12 cellular contexts compared by ENCODE assay signal in genomic region chr7:69434350-69434749, GRCh38.
DNase-seq lines count a peak whose midpoint lies in the region; ATAC-seq and TF ChIP-seq lines count a peak whose summit lies in the region.
"Had no signal": no experiment of that assay in that cellular context is flagged by ENCODE, and none has a peak within 500 bp of the region (broad histone marks: within the 10 kb centered on the region; RNA-seq: fewer than 3 reads in every experiment).

No MANE protein-coding gene starts in this region.

- no peaks in the 10 kb centered on the region for H3K9me3 ChIP-seq in CD4-positive, alpha-beta memory T cell (ENCODE audit: control insufficient read depth in 1 of 2, low read length in 2 of 2)

- H3K4me3 Mint-ChIP-seq in CD4-positive, alpha-beta memory T cell, result no peak overlapping the region
- H3K4me3 Mint-ChIP-seq: naive thymus-derived CD4-positive, alpha-beta T cell had no signal

- H3K27me3 ChIP-seq in GM06990 (replicated peaks; ENCODE audit: control insufficient read depth, insufficient read depth, low read length), result no peaks in the 10 kb centered on the region; the same call in 1 of the 2 replicates
- no peaks in the 10 kb centered on the region for H3K27me3 ChIP-seq in CD4-positive, alpha-beta memory T cell (ENCODE audit: insufficient read depth, low read length)

- H3K4me1 ChIP-seq in CD4-positive, alpha-beta memory T cell (ENCODE audit: insufficient read depth, low read length), result no peaks in the 10 kb centered on the region

- no peak overlapping the region for H3K4me3 ChIP-seq in GM06990 (replicated peaks; ENCODE audit: low read depth, low read length)
- H3K4me3 ChIP-seq in CD4-positive, alpha-beta memory T cell (ENCODE audit: low read length in 2 of 2), result no peak overlapping the region

- H3K9me3 Mint-ChIP-seq in CD4-positive, alpha-beta memory T cell, result peaks cover 2 to 19% (median 10%) of the 10 kb centered on the region in 8 donors

- peak; percentile 45 for DNase-seq in GM06990 (ENCODE audit: extremely low read depth, insufficient read length)
- DNase-seq in M059J (ENCODE audit: low read depth), result peak; percentile 90
- DNase-seq in dedifferentiated amniotic fluid mesenchymal stem cell (ENCODE audit: extremely low spot score), result peak; percentile 34
- no peak for DNase-seq in CD4-positive, alpha-beta memory T cell
- no peak for DNase-seq in COLO668 (lab: John Stamatoyannopoulos, UW; ENCODE audit: unreplicated experiment)
- DNase-seq in inferior parietal cortex (ENCODE audit: extremely low spot score), result no peak
- DNase-seq: activated naive CD4-positive, alpha-beta T cell; anterior cingulate cortex; naive thymus-derived CD4-positive, alpha-beta T cell; NCI-H1694 treated with DMSO at 0.1 percent for 48 hours had no signal

- H3K27me3 Mint-ChIP-seq in CD4-positive, alpha-beta memory T cell, result peaks cover 0 to 4% of the 10 kb centered on the region in 2 donors

- intact Hi-C loops in CD4-positive, alpha-beta memory T cell (cut with micrococcal nuclease), result no loop called here

- POLR2A ChIA-PET in CD4-positive, alpha-beta memory T cell (lab: Charles Lee; ENCODE audit: partially characterized antibody), result no interaction called here

- H3K36me3 Mint-ChIP-seq in CD4-positive, alpha-beta memory T cell, result no peaks in the 10 kb centered on the region

- H3K27ac ChIP-seq in CD4-positive, alpha-beta memory T cell (ENCODE audit: low read depth, low read length), result no peak overlapping the region

- CTCF ChIA-PET in CD4-positive, alpha-beta memory T cell (lab: Charles Lee; ENCODE audit: partially characterized antibody), result no interaction called here

- H3K4me1 Mint-ChIP-seq in CD4-positive, alpha-beta memory T cell, result peaks cover 0 to 2% (median 0%) of the 10 kb centered on the region in 4 donors

- H3K36me3 ChIP-seq in GM06990 (ENCODE audit: control insufficient read depth, insufficient read depth, low read length), result no peaks in the 10 kb centered on the region
- no peaks in the 10 kb centered on the region for H3K36me3 ChIP-seq in CD4-positive, alpha-beta memory T cell (ENCODE audit: insufficient read depth, low read length)

- no peak for TF ChIP-seq CTCF in GM06990 (IDR thresholded peaks at IDR 0.05; ENCODE audit: insufficient read depth, low read length, poor library complexity, severe bottlenecking)

- H3K27ac Mint-ChIP-seq in CD4-positive, alpha-beta memory T cell, result peak overlapping the region in 1 of 7 donors; percentile 24
- H3K27ac Mint-ChIP-seq: naive thymus-derived CD4-positive, alpha-beta T cell had no signal

- ATAC-seq in GM18907 (IDR thresholded peaks at IDR 0.05; ENCODE audit: unreplicated experiment), result no peak
- ATAC-seq: naive thymus-derived CD4-positive, alpha-beta T cell; Right ventricle myocardium inferior had no signal

Comparison
In these comparisons a context has a peak if more than half of its experiments do, and no peak if none do; other contexts are left out.
1. DNase-seq: peak in GM06990 (single experiment), M059J (single experiment) and dedifferentiated amniotic fluid mesenchymal stem cell (single experiment); none in CD4-positive, alpha-beta memory T cell (0 of 5), COLO668 (single experiment) and inferior parietal cortex (single experiment).